ENCODE assay signal across 17 cellular contexts in the genomic region with DNA sequence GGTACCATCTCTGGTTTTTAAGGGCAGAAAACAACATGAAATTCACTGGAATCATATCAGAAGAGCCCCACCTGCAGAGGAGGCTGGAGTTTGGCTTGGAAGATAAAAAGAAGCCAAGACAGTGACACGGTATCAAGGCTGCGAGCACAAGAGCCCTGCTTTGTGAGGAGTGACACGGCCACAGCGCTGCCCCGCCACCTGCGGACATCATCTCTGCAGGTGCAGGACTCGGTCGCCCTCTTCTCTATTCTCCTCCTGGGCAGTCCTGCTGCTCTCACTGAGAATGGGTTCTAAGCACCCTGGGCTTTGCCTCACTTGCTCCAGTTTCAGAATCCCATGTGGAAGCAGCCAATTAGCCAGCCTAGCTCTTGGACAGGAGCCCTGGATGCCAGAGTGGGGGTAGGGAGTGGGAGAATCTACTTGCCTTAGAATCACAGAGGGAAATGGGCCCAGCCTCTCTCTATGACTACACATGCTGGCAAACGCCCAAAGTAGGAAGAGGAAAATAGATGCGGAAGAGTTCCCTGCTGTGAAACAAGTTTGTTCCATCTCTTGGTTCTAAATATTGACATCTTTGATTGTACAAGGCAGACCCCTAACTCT. TPM values are rescaled to one million over a fixed set of nuclear protein-coding genes. Genes with fewer than 3 reads are reported as not detected.
DNase-seq lines count a peak whose midpoint lies in the region; ATAC-seq, FAIRE-seq and TF ChIP-seq lines count a peak whose summit lies in the region.
"Had no signal": no experiment of that assay in that cellular context is flagged by ENCODE, and none has a peak within 500 bp of the region (broad histone marks: within the 10 kb centered on the region; RNA-seq: fewer than 3 reads in every experiment).

No MANE protein-coding gene starts in this region.

- H3K4me1 Mint-ChIP-seq in central memory CD8-positive, alpha-beta T cell: peaks cover 5% of the 10 kb centered on the region

- WGBS in heart left ventricle, 4 donors: 74 to 80% (median 78%) methylated on average over 10 of the region's 10 CpGs
- WGBS in HepG2 (ENCODE audit: low lambda C conversion rate): 60% methylated on average over 10 of the region's 10 CpGs

- DNase-seq in heart left ventricle: peak in 1 of 5 donors; percentile 60
- DNase-seq in left ventricle myocardium inferior: no peak
- no peak for DNase-seq in central memory CD8-positive, alpha-beta T cell (ENCODE audit: low spot score in 2 of 2)
- peak; percentile 29 for DNase-seq in islet precursor cell
- no peak for DNase-seq in HepG2 (ENCODE audit: low spot score)
- DNase-seq in GM12892 (ENCODE audit: insufficient read length): no peak
- DNase-seq: NCI-H1048; nephron progenitor cell; stimulated activated CD4-positive, alpha-beta T cell treated with anti-CD3 and anti-CD28 coated beads, Interleukin-4, amount 100 ng/mL, for 24 hours had no signal

- no peak overlapping the region for H3K4me3 Mint-ChIP-seq in central memory CD8-positive, alpha-beta T cell
- H3K4me3 Mint-ChIP-seq: activated naive CD4-positive, alpha-beta T cell treated with anti-CD3 and anti-CD28 coated beads, Interleukin-2, amount 50 U/mL, for 24 hours; nephron progenitor cell had no signal

- no peak for TF ChIP-seq RAD21 in HepG2 (CRISPR knock-in tag; IDR thresholded peaks at IDR 0.05)

- H3K9ac ChIP-seq in HepG2 (ENCODE audit: insufficient read depth, low read depth, low read length): no peak overlapping the region

- no peak for TF ChIP-seq EP300 in HepG2 (IDR thresholded peaks at IDR 0.05; ENCODE audit: low read depth in 2 of 2, low read length in 2 of 2)
- no peak for TF ChIP-seq EP300 in HepG2 (CRISPR knock-in tag; IDR thresholded peaks at IDR 0.05; ENCODE audit: borderline replicate concordance)

- no TSS peak for BruUV-seq in HepG2 (replicated peaks; lab: Mats Ljungman, UMichigan)

- H3K4me2 ChIP-seq in HepG2 (ENCODE audit: low read depth, low read length): no peak overlapping the region

- TF ChIP-seq CTCF in heart left ventricle (IDR thresholded peaks at IDR 0.05) (no peak), left ventricle myocardium inferior (IDR thresholded peaks at IDR 0.05; ENCODE audit: borderline replicate concordance) (no peak), HepG2 (CRISPR knock-in tag; IDR thresholded peaks at IDR 0.05) (no peak)

- intact Hi-C loops in heart left ventricle (cut with DNase I): loop anchor here in 4 of 10 donors (5.0 kb wide), 3 partner anchors 37 to 117 kb away; no protein-coding TSS in a partner anchor
- intact Hi-C loops in left ventricle myocardium inferior (cut with micrococcal nuclease): loop anchor here (5.0 kb wide), 1 partner anchor 37 kb away; no protein-coding TSS in a partner anchor
- intact Hi-C loops in HepG2 (cut with micrococcal nuclease; ENCODE audit: unreplicated experiment): no loop called here

- peak in 3 of 4 donors; percentile 6 to 57 (median 42) for ATAC-seq in heart left ventricle
- no peak for ATAC-seq in central memory CD8-positive, alpha-beta T cell (replicated peaks; ENCODE audit: extremely low read depth, poor library complexity, severe bottlenecking)
- no peak for ATAC-seq in HepG2
- ATAC-seq in HG03457 (IDR thresholded peaks at IDR 0.05; ENCODE audit: unreplicated experiment): no peak
- no peak for ATAC-seq in GM21447 (IDR thresholded peaks at IDR 0.05; ENCODE audit: unreplicated experiment)
- ATAC-seq: sciatic nerve had no signal

- in situ Hi-C loops in HepG2 (cut with HindIII; ENCODE audit: extremely low pct_ligation_motif_present, low pct_unique_long_range_greater_than_20kb): loop anchor here (5.0 kb wide), 1 partner anchor 42 kb away; no protein-coding TSS in a partner anchor

- H4K20me1 ChIP-seq in HepG2 (ENCODE audit: insufficient read depth, low read length): no peaks in the 10 kb centered on the region

- H3K27me3 ChIP-seq in heart left ventricle: no peaks in the 10 kb centered on the region
- no peaks in the 10 kb centered on the region for H3K27me3 ChIP-seq in left ventricle myocardium inferior (ENCODE audit: low read depth)
- peaks cover 3 to 21% of the 10 kb centered on the region in 2 experiments; a peak in 4 of 5 replicates for H3K27me3 ChIP-seq in HepG2 (ENCODE audit: control insufficient read depth in 1 of 2, insufficient read depth in 2 of 2, low read length in 2 of 2)

- H3K4me3 ChIP-seq in heart left ventricle: no peak overlapping the region
- no peak overlapping the region for H3K4me3 ChIP-seq in left ventricle myocardium inferior
- no peak overlapping the region for H3K4me3 ChIP-seq in HepG2 (replicated peaks in 1 of 3; ENCODE audit: insufficient read depth in 1 of 3, low read depth in 2 of 3, low read length in 3 of 3)

- no peaks in the 10 kb centered on the region for H3K9me3 Mint-ChIP-seq in central memory CD8-positive, alpha-beta T cell
- H3K9me3 Mint-ChIP-seq: activated naive CD4-positive, alpha-beta T cell treated with anti-CD3 and anti-CD28 coated beads, Interleukin-2, amount 50 U/mL, for 24 hours; nephron progenitor cell had no signal

- CTCF ChIA-PET in HepG2 (lab: Yijun Ruan, JAX; ENCODE audit: low intra/inter-chr PET ratio, low total read pairs): no interaction called here

- no peak overlapping the region for H2AFZ ChIP-seq in HepG2 (ENCODE audit: low read length)

- H3K36me3 Mint-ChIP-seq in central memory CD8-positive, alpha-beta T cell (ENCODE audit: insufficient read depth): no peaks in the 10 kb centered on the region
- H3K36me3 Mint-ChIP-seq: activated naive CD4-positive, alpha-beta T cell treated with anti-CD3 and anti-CD28 coated beads, Interleukin-2, amount 50 U/mL, for 24 hours had no signal

- H3K27me3 Mint-ChIP-seq in central memory CD8-positive, alpha-beta T cell: peaks cover 4% of the 10 kb centered on the region
- H3K27me3 Mint-ChIP-seq: activated naive CD4-positive, alpha-beta T cell treated with anti-CD3 and anti-CD28 coated beads, Interleukin-2, amount 50 U/mL, for 24 hours had no signal

- peak overlapping the region; percentile 64 for H3K27ac Mint-ChIP-seq in central memory CD8-positive, alpha-beta T cell (ENCODE audit: low read depth)
- H3K27ac Mint-ChIP-seq: activated naive CD4-positive, alpha-beta T cell treated with anti-CD3 and anti-CD28 coated beads, Interleukin-2, amount 50 U/mL, for 24 hours; nephron progenitor cell had no signal

- no peaks in the 10 kb centered on the region for H3K79me2 ChIP-seq in HepG2 (ENCODE audit: insufficient read depth, low read length)

- H3K36me3 ChIP-seq in heart left ventricle: no peaks in the 10 kb centered on the region
- H3K36me3 ChIP-seq in left ventricle myocardium inferior: no peaks in the 10 kb centered on the region
- H3K36me3 ChIP-seq in HepG2 (replicated peaks in 1 of 2; ENCODE audit: control insufficient read depth in 1 of 2, insufficient read depth in 2 of 2, low read length in 2 of 2): no peaks in the 10 kb centered on the region

- FAIRE-seq in HepG2 (lab: Jason Lieb, UNC) (no peak), GM12892 (lab: Jason Lieb, UNC) (no peak)
- FAIRE-seq: H54 had no signal

- H3K9me3 ChIP-seq in heart left ventricle (no peaks in the 10 kb centered on the region), left ventricle myocardium inferior (replicated peaks) (no peaks in the 10 kb centered on the region), HepG2 (ENCODE audit: low read length) (no peaks in the 10 kb centered on the region)

- H3K27ac ChIP-seq in heart left ventricle (no peak overlapping the region), left ventricle myocardium inferior (replicated peaks) (no peak overlapping the region), HepG2 (ENCODE audit: extremely low read length, insufficient read depth, low read length) (no peak overlapping the region)
- H3K27ac ChIP-seq: epithelial cell of prostate had no signal

- H3K4me1 ChIP-seq in heart left ventricle (peaks cover 0 to 19% (median 4%) of the 10 kb centered on the region in 12 donors), left ventricle myocardium inferior (peaks cover 7% of the 10 kb centered on the region), HepG2 (ENCODE audit: insufficient read depth, low read length) (no peaks in the 10 kb centered on the region)

- TF ChIP-seq POLR2A in heart left ventricle (IDR thresholded peaks at IDR 0.05) (no peak), HepG2 (IDR thresholded peaks at IDR 0.05; ENCODE audit: insufficient read depth in 1 of 2, low read depth in 2 of 2, low read length in 2 of 2) (no peak), GM12892 (IDR thresholded peaks at IDR 0.05; ENCODE audit: low read depth, low read length) (no peak)

- POLR2A ChIA-PET in HepG2 (lab: Yijun Ruan, JAX): no interaction called here

RNA-seq across cellular contexts. Expression of gene APOL4, which starts 17.1 kb away (rescaled TPM):
- total RNA-seq in heart left ventricle: 10 to 100 TPM in 2 of 9 donors, 1 to 10 TPM in 5, not detected in 2; 1.7 to 26.5 (median 5.7) TPM
- 1 to 10 TPM; 2.8 to 3.2 TPM for polyA plus RNA-seq in heart left ventricle
- 4.7 TPM for total RNA-seq in left ventricle myocardium inferior
- 0.45 and 0.77 TPM in 2 replicates for total RNA-seq in HepG2 (2016; rRNA removed; fragmentation: Illumina TruSeq; extraction: Trizol)
- total RNA-seq in HepG2 (2016; cell fraction: cytosol; rRNA removed; fragmentation: Illumina TruSeq; extraction: Trizol; ENCODE audit: low read depth): not detected in 2 replicates
- total RNA-seq in HepG2 (2016; cell fraction: insoluble cytoplasmic fraction; rRNA removed; fragmentation: Illumina TruSeq; extraction: Trizol): 0.54 and 0.76 TPM in 2 replicates
- 0.15 and 0.45 TPM in 2 replicates for total RNA-seq in HepG2 (2016; cell fraction: membrane; rRNA removed; fragmentation: Illumina TruSeq; extraction: Trizol)
- 0.78 and 0.91 TPM in 2 replicates for total RNA-seq in HepG2 (2016; cell fraction: nucleus; rRNA removed; fragmentation: Illumina TruSeq; extraction: Trizol)
- 2.8 and 4.9 TPM in 2 replicates for polyA plus RNA-seq in HepG2 (2011; rRNA removed)
- 1.8 and 3.0 TPM in 2 replicates for polyA plus RNA-seq in HepG2 (2011; cell fraction: cytosol; rRNA removed)
- polyA plus RNA-seq in HepG2 (2011; cell fraction: nucleus; rRNA removed): 5.6 and 9.1 TPM in 2 replicates
- 3.2 and 7.5 TPM in 2 replicates for polyA plus RNA-seq in HepG2 (2012)
- 0.06 and 0.10 TPM in 2 replicates for polyA plus RNA-seq in HepG2 (2016; cell fraction: cytosol; fragmentation: Illumina TruSeq; extraction: Trizol; ENCODE audit: low read depth)
- 0.57 and 0.62 TPM in 2 replicates for polyA plus RNA-seq in HepG2 (2016; cell fraction: insoluble cytoplasmic fraction; fragmentation: Illumina TruSeq; extraction: Trizol; ENCODE audit: low read depth)
- polyA plus RNA-seq in HepG2 (2016; cell fraction: membrane; fragmentation: Illumina TruSeq; extraction: Trizol; ENCODE audit: low read depth): 0.11 and 0.16 TPM in 2 replicates
- 0.96 and 1.2 TPM in 2 replicates for polyA plus RNA-seq in HepG2 (2016; cell fraction: nucleus; fragmentation: Illumina TruSeq; extraction: Trizol; ENCODE audit: insufficient read depth, low read depth)
- polyA minus RNA-seq in HepG2 (2011; rRNA and poly(A)+ RNA removed; ENCODE audit: low replicate concordance): 1.5 TPM in 1 of 2 replicates, not detected in the other
- 0.70 and 1.5 TPM in 2 replicates for polyA minus RNA-seq in HepG2 (2011; cell fraction: cytosol; rRNA and poly(A)+ RNA removed)
- 0.90 and 2.7 TPM in 2 replicates for polyA minus RNA-seq in HepG2 (2011; cell fraction: nucleus; rRNA and poly(A)+ RNA removed)
- polyA plus RNA-seq in GM12892 (2012; ENCODE audit: missing spikeins): 1.5 TPM
- total RNA-seq: chondrocyte, OCI-LY7 had no signal

RNA-seq across cellular contexts. Expression of gene APOL3, which starts 24.0 kb away (rescaled TPM):
- total RNA-seq in heart left ventricle (100 to 1,000 TPM in 1 of 9 donors, 10 to 100 TPM in 8; 16.9 to 103 (median 24.5) TPM), left ventricle myocardium inferior (21.3 TPM), HepG2 (2016; rRNA removed; fragmentation: Illumina TruSeq; extraction: Trizol) (5.4 and 6.3 TPM in 2 replicates)
- polyA plus RNA-seq in heart left ventricle (10 to 100 TPM; 23.9 to 24.6 TPM), HepG2 (2011; rRNA removed) (3.8 and 5.8 TPM in 2 replicates)
- 0.71 and 1.1 TPM in 2 replicates for total RNA-seq in HepG2 (2016; cell fraction: cytosol; rRNA removed; fragmentation: Illumina TruSeq; extraction: Trizol; ENCODE audit: low read depth)
- 5.4 and 5.5 TPM in 2 replicates for total RNA-seq in HepG2 (2016; cell fraction: insoluble cytoplasmic fraction; rRNA removed; fragmentation: Illumina TruSeq; extraction: Trizol)
- total RNA-seq in HepG2 (2016; cell fraction: membrane; rRNA removed; fragmentation: Illumina TruSeq; extraction: Trizol): 2.0 and 3.8 TPM in 2 replicates
- 2.5 and 4.5 TPM in 2 replicates for total RNA-seq in HepG2 (2016; cell fraction: nucleus; rRNA removed; fragmentation: Illumina TruSeq; extraction: Trizol)
- 4.1 and 4.6 TPM in 2 replicates for polyA plus RNA-seq in HepG2 (2011; cell fraction: cytosol; rRNA removed)
- 4.0 and 5.0 TPM in 2 replicates for polyA plus RNA-seq in HepG2 (2011; cell fraction: nucleus; rRNA removed)
- polyA plus RNA-seq in HepG2 (2012): 4.2 and 4.9 TPM in 2 replicates
- 0.36 and 0.58 TPM in 2 replicates for polyA plus RNA-seq in HepG2 (2016; cell fraction: cytosol; fragmentation: Illumina TruSeq; extraction: Trizol; ENCODE audit: low read depth)
- polyA plus RNA-seq in HepG2 (2016; cell fraction: insoluble cytoplasmic fraction; fragmentation: Illumina TruSeq; extraction: Trizol; ENCODE audit: low read depth): 3.5 TPM in 2 replicates
- polyA plus RNA-seq in HepG2 (2016; cell fraction: membrane; fragmentation: Illumina TruSeq; extraction: Trizol; ENCODE audit: low read depth): 1.4 and 1.9 TPM in 2 replicates
- polyA plus RNA-seq in HepG2 (2016; cell fraction: nucleus; fragmentation: Illumina TruSeq; extraction: Trizol; ENCODE audit: insufficient read depth, low read depth): 3.5 and 4.8 TPM in 2 replicates
- 1.1 and 6.2 TPM in 2 replicates for polyA minus RNA-seq in HepG2 (2011; rRNA and poly(A)+ RNA removed; ENCODE audit: low replicate concordance)
- polyA minus RNA-seq in HepG2 (2011; cell fraction: cytosol; rRNA and poly(A)+ RNA removed): 2.2 and 2.3 TPM in 2 replicates
- polyA minus RNA-seq in HepG2 (2011; cell fraction: nucleus; rRNA and poly(A)+ RNA removed): 2.4 and 7.7 TPM in 2 replicates
- polyA plus RNA-seq in GM12892 (2012; ENCODE audit: missing spikeins): 46.0 TPM

RNA-seq across cellular contexts. Expression of gene APOL2, which starts 54.8 kb away (rescaled TPM):
- total RNA-seq in heart left ventricle (100 to 1,000 TPM in 1 of 9 donors, 10 to 100 TPM in 8; 26.6 to 213 (median 55.9) TPM), left ventricle myocardium inferior (69.6 TPM), HepG2 (2016; rRNA removed; fragmentation: Illumina TruSeq; extraction: Trizol) (28.7 and 34.3 TPM in 2 replicates)
- polyA plus RNA-seq in heart left ventricle (10 to 100 TPM; 37.2 to 44.7 TPM), HepG2 (2011; rRNA removed) (51.2 and 94.4 TPM in 2 replicates)
- total RNA-seq in HepG2 (2016; cell fraction: cytosol; rRNA removed; fragmentation: Illumina TruSeq; extraction: Trizol; ENCODE audit: low read depth): 2.5 and 3.6 TPM in 2 replicates
- total RNA-seq in HepG2 (2016; cell fraction: insoluble cytoplasmic fraction; rRNA removed; fragmentation: Illumina TruSeq; extraction: Trizol): 27.0 and 29.3 TPM in 2 replicates
- total RNA-seq in HepG2 (2016; cell fraction: membrane; rRNA removed; fragmentation: Illumina TruSeq; extraction: Trizol): 8.2 and 9.0 TPM in 2 replicates
- 16.8 and 21.4 TPM in 2 replicates for total RNA-seq in HepG2 (2016; cell fraction: nucleus; rRNA removed; fragmentation: Illumina TruSeq; extraction: Trizol)
- 53.4 and 72.6 TPM in 2 replicates for polyA plus RNA-seq in HepG2 (2011; cell fraction: cytosol; rRNA removed)
- polyA plus RNA-seq in HepG2 (2011; cell fraction: nucleus; rRNA removed): 195 and 245 TPM in 2 replicates
- polyA plus RNA-seq in HepG2 (2012): 58.3 and 88.7 TPM in 2 replicates
- 1.8 TPM in 2 replicates for polyA plus RNA-seq in HepG2 (2016; cell fraction: cytosol; fragmentation: Illumina TruSeq; extraction: Trizol; ENCODE audit: low read depth)
- polyA plus RNA-seq in HepG2 (2016; cell fraction: insoluble cytoplasmic fraction; fragmentation: Illumina TruSeq; extraction: Trizol; ENCODE audit: low read depth): 20.2 and 26.3 TPM in 2 replicates
- polyA plus RNA-seq in HepG2 (2016; cell fraction: membrane; fragmentation: Illumina TruSeq; extraction: Trizol; ENCODE audit: low read depth): 4.4 and 5.1 TPM in 2 replicates
- 31.6 and 34.2 TPM in 2 replicates for polyA plus RNA-seq in HepG2 (2016; cell fraction: nucleus; fragmentation: Illumina TruSeq; extraction: Trizol; ENCODE audit: insufficient read depth, low read depth)
- 34.5 and 120 TPM in 2 replicates for polyA minus RNA-seq in HepG2 (2011; rRNA and poly(A)+ RNA removed; ENCODE audit: low replicate concordance)
- polyA minus RNA-seq in HepG2 (2011; cell fraction: cytosol; rRNA and poly(A)+ RNA removed): 39.4 and 67.2 TPM in 2 replicates
- 44.7 and 77.3 TPM in 2 replicates for polyA minus RNA-seq in HepG2 (2011; cell fraction: nucleus; rRNA and poly(A)+ RNA removed)
- 61.7 TPM for polyA plus RNA-seq in GM12892 (2012; ENCODE audit: missing spikeins)

Comparison
In these comparisons a context has a peak if more than half of its experiments do, and no peak if none do; other contexts are left out.
1. ATAC-seq: peak in heart left ventricle (3 of 4); none in central memory CD8-positive, alpha-beta T cell (single experiment), HepG2 (single experiment), HG03457 (single experiment) and GM21447 (single experiment).